ENCODE assay signal across 1 cellular context in the genomic region with DNA sequence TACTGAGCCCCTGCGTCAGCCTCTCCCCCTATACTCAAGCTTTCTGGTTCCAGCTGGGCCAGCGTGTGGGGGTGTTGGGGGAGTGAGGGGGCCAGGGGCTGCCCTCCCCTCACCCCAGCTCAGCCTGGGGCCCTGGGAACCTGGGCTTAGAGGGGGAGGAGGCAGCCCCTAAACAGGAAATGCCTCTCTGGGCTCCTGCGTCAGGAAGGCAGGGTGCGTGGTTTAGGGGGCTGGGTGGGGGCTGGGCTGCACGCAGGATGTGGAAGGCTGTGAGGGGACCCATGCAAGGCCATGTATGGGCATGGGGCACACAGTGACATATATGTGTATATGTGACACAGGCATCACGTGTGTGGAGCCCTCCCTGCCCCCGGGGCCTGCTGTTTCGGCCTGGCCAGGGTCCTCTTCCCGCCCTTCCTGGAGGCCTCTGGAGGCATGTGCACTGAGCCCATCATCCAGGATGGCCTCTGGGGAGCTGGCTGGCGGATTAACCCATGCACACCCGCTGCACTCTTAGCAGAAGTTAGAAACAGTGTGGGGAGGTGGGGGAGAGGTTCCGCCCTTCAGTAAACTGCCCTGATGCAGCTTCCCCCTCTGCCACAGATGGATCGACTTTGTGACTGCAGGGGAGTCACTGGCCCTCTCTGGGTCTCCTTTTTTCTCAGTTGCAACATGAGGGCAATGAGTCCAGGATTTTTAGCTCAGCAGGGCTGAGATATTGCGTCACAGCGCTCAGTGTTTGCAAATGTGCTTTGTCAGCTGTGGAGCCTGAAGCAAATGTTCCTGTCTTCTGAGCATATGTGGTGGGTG.
TF ChIP-seq lines count a peak whose summit lies in the region.

No MANE protein-coding gene starts in this region.

TF ChIP-seq in HepG2, 621 proteins besides CTCF, POLR2A, EP300 and RAD21 (continues in another document):
- TF ChIP-seq, protein P1, sequence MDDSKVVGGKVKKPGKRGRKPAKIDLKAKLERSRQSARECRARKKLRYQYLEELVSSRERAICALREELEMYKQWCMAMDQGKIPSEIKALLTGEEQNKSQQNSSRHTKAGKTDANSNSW (CRISPR knock-in tag; IDR thresholded peaks at IDR 0.05; ENCODE audit: borderline replicate concordance) = no peak
- TF ChIP-seq, protein P2, sequence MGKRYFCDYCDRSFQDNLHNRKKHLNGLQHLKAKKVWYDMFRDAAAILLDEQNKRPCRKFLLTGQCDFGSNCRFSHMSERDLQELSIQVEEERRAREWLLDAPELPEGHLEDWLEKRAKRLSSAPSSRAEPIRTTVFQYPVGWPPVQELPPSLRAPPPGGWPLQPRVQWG (CRISPR knock-in tag; IDR thresholded peaks at IDR 0.05; ENCODE audit: borderline replicate concordance, low read depth) = no peak
- TF ChIP-seq, protein P3, sequence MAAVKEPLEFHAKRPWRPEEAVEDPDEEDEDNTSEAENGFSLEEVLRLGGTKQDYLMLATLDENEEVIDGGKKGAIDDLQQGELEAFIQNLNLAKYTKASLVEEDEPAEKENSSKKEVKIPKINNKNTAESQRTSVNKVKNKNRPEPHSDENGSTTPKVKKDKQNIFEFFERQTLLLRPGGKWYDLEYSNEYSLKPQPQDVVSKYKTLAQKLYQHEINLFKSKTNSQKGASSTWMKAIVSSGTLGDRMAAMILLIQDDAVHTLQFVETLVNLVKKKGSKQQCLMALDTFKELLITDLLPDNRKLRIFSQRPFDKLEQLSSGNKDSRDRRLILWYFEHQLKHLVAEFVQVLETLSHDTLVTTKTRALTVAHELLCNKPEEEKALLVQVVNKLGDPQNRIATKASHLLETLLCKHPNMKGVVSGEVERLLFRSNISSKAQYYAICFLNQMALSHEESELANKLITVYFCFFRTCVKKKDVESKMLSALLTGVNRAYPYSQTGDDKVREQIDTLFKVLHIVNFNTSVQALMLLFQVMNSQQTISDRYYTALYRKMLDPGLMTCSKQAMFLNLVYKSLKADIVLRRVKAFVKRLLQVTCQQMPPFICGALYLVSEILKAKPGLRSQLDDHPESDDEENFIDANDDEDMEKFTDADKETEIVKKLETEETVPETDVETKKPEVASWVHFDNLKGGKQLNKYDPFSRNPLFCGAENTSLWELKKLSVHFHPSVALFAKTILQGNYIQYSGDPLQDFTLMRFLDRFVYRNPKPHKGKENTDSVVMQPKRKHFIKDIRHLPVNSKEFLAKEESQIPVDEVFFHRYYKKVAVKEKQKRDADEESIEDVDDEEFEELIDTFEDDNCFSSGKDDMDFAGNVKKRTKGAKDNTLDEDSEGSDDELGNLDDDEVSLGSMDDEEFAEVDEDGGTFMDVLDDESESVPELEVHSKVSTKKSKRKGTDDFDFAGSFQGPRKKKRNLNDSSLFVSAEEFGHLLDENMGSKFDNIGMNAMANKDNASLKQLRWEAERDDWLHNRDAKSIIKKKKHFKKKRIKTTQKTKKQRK (IDR thresholded peaks at IDR 0.05; ENCODE audit: low read length) = no peak
- TF ChIP-seq, protein P4, sequence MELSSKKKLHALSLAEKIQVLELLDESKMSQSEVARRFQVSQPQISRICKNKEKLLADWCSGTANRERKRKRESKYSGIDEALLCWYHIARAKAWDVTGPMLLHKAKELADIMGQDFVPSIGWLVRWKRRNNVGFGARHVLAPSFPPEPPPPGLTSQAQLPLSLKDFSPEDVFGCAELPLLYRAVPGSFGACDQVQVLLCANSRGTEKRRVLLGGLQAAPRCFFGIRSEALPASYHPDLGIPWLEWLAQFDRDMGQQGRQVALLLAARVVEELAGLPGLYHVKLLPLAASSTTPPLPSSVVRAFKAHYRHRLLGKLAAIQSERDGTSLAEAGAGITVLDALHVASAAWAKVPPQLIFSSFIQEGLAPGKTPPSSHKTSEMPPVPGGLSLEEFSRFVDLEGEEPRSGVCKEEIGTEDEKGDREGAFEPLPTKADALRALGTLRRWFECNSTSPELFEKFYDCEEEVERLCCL (CRISPR knock-in tag; IDR thresholded peaks at IDR 0.05; ENCODE audit: borderline replicate concordance) = no peak
- TF ChIP-seq ZNF776 (CRISPR knock-in tag; IDR thresholded peaks at IDR 0.05) (no peak), ZNF333 (CRISPR knock-in tag; IDR thresholded peaks at IDR 0.05; ENCODE audit: borderline replicate concordance) (no peak), KDM5B (CRISPR knock-in tag; IDR thresholded peaks at IDR 0.05; ENCODE audit: borderline replicate concordance) (peak; percentile 46; the same call in 1 of the 2 replicates), ZNF777 (CRISPR knock-in tag; IDR thresholded peaks at IDR 0.05) (no peak), ZNF256 (CRISPR knock-in tag; conservative IDR thresholded peaks at IDR 0.05) (no peak), SMAD9 (CRISPR knock-in tag; IDR thresholded peaks at IDR 0.05) (no peak), SOX6 (IDR thresholded peaks at IDR 0.05) (no peak), SOX6 (CRISPR knock-in tag; IDR thresholded peaks at IDR 0.05) (peak; percentile 42), ZMYM2 (CRISPR knock-in tag; IDR thresholded peaks at IDR 0.05) (no peak), ZNF773 (CRISPR knock-in tag; IDR thresholded peaks at IDR 0.05; ENCODE audit: borderline replicate concordance) (no peak), TBX2 (CRISPR knock-in tag; IDR thresholded peaks at IDR 0.05; ENCODE audit: borderline replicate concordance) (no peak), ZNF780A (CRISPR knock-in tag; IDR thresholded peaks at IDR 0.05) (no peak), PHF20 (CRISPR knock-in tag; IDR thresholded peaks at IDR 0.05) (no peak), PPARG (CRISPR knock-in tag; conservative IDR thresholded peaks at IDR 0.05) (0 out of 2 replicates have a peak, but pooled peaks have one; percentile 33), EZH2 (conservative IDR thresholded peaks at IDR 0.05; ENCODE audit: low read depth, low read length) (no peak), GTF2F1 (IDR thresholded peaks at IDR 0.05; ENCODE audit: low read length) (no peak), MYNN (CRISPR knock-in tag; IDR thresholded peaks at IDR 0.05; ENCODE audit: low read depth) (no peak), ZNF431 (CRISPR knock-in tag; IDR thresholded peaks at IDR 0.05; ENCODE audit: borderline replicate concordance, low read depth) (no peak), EEA1 (CRISPR knock-in tag; IDR thresholded peaks at IDR 0.05; ENCODE audit: borderline replicate concordance) (no peak), POGZ (CRISPR knock-in tag; IDR thresholded peaks at IDR 0.05) (no peak), CEBPB (IDR thresholded peaks at IDR 0.05; ENCODE audit: borderline replicate concordance, low read depth, low read length) (peak; percentile 99)
- TF ChIP-seq, protein P5, sequence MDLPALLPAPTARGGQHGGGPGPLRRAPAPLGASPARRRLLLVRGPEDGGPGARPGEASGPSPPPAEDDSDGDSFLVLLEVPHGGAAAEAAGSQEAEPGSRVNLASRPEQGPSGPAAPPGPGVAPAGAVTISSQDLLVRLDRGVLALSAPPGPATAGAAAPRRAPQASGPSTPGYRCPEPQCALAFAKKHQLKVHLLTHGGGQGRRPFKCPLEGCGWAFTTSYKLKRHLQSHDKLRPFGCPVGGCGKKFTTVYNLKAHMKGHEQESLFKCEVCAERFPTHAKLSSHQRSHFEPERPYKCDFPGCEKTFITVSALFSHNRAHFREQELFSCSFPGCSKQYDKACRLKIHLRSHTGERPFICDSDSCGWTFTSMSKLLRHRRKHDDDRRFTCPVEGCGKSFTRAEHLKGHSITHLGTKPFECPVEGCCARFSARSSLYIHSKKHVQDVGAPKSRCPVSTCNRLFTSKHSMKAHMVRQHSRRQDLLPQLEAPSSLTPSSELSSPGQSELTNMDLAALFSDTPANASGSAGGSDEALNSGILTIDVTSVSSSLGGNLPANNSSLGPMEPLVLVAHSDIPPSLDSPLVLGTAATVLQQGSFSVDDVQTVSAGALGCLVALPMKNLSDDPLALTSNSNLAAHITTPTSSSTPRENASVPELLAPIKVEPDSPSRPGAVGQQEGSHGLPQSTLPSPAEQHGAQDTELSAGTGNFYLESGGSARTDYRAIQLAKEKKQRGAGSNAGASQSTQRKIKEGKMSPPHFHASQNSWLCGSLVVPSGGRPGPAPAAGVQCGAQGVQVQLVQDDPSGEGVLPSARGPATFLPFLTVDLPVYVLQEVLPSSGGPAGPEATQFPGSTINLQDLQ (CRISPR knock-in tag; IDR thresholded peaks at IDR 0.05) = no peak
- TF ChIP-seq, protein P6, sequence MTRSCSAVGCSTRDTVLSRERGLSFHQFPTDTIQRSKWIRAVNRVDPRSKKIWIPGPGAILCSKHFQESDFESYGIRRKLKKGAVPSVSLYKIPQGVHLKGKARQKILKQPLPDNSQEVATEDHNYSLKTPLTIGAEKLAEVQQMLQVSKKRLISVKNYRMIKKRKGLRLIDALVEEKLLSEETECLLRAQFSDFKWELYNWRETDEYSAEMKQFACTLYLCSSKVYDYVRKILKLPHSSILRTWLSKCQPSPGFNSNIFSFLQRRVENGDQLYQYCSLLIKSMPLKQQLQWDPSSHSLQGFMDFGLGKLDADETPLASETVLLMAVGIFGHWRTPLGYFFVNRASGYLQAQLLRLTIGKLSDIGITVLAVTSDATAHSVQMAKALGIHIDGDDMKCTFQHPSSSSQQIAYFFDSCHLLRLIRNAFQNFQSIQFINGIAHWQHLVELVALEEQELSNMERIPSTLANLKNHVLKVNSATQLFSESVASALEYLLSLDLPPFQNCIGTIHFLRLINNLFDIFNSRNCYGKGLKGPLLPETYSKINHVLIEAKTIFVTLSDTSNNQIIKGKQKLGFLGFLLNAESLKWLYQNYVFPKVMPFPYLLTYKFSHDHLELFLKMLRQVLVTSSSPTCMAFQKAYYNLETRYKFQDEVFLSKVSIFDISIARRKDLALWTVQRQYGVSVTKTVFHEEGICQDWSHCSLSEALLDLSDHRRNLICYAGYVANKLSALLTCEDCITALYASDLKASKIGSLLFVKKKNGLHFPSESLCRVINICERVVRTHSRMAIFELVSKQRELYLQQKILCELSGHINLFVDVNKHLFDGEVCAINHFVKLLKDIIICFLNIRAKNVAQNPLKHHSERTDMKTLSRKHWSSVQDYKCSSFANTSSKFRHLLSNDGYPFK (CRISPR knock-in tag; IDR thresholded peaks at IDR 0.05; ENCODE audit: borderline replicate concordance) = no peak
- TF ChIP-seq, protein P7, sequence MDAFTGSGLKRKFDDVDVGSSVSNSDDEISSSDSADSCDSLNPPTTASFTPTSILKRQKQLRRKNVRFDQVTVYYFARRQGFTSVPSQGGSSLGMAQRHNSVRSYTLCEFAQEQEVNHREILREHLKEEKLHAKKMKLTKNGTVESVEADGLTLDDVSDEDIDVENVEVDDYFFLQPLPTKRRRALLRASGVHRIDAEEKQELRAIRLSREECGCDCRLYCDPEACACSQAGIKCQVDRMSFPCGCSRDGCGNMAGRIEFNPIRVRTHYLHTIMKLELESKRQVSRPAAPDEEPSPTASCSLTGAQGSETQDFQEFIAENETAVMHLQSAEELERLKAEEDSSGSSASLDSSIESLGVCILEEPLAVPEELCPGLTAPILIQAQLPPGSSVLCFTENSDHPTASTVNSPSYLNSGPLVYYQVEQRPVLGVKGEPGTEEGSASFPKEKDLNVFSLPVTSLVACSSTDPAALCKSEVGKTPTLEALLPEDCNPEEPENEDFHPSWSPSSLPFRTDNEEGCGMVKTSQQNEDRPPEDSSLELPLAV (CRISPR knock-in tag; conservative IDR thresholded peaks at IDR 0.05; ENCODE audit: low read depth) = no peak
- TF ChIP-seq, protein P8, sequence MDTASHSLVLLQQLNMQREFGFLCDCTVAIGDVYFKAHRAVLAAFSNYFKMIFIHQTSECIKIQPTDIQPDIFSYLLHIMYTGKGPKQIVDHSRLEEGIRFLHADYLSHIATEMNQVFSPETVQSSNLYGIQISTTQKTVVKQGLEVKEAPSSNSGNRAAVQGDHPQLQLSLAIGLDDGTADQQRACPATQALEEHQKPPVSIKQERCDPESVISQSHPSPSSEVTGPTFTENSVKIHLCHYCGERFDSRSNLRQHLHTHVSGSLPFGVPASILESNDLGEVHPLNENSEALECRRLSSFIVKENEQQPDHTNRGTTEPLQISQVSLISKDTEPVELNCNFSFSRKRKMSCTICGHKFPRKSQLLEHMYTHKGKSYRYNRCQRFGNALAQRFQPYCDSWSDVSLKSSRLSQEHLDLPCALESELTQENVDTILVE (CRISPR knock-in tag; IDR thresholded peaks at IDR 0.05) = no peak
- TF ChIP-seq, protein P9, sequence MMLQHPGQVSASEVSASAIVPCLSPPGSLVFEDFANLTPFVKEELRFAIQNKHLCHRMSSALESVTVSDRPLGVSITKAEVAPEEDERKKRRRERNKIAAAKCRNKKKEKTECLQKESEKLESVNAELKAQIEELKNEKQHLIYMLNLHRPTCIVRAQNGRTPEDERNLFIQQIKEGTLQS (CRISPR knock-in tag; IDR thresholded peaks at IDR 0.05) = peak; percentile 61; the same call in 1 of the 2 replicates
- TF ChIP-seq, protein P10, sequence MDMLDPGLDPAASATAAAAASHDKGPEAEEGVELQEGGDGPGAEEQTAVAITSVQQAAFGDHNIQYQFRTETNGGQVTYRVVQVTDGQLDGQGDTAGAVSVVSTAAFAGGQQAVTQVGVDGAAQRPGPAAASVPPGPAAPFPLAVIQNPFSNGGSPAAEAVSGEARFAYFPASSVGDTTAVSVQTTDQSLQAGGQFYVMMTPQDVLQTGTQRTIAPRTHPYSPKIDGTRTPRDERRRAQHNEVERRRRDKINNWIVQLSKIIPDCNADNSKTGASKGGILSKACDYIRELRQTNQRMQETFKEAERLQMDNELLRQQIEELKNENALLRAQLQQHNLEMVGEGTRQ (IDR thresholded peaks at IDR 0.05; ENCODE audit: low read depth, low read length) = no peak
- TF ChIP-seq, protein P10 (CRISPR knock-in tag; IDR thresholded peaks at IDR 0.05; ENCODE audit: borderline replicate concordance) = no peak
- TF ChIP-seq, protein P11, sequence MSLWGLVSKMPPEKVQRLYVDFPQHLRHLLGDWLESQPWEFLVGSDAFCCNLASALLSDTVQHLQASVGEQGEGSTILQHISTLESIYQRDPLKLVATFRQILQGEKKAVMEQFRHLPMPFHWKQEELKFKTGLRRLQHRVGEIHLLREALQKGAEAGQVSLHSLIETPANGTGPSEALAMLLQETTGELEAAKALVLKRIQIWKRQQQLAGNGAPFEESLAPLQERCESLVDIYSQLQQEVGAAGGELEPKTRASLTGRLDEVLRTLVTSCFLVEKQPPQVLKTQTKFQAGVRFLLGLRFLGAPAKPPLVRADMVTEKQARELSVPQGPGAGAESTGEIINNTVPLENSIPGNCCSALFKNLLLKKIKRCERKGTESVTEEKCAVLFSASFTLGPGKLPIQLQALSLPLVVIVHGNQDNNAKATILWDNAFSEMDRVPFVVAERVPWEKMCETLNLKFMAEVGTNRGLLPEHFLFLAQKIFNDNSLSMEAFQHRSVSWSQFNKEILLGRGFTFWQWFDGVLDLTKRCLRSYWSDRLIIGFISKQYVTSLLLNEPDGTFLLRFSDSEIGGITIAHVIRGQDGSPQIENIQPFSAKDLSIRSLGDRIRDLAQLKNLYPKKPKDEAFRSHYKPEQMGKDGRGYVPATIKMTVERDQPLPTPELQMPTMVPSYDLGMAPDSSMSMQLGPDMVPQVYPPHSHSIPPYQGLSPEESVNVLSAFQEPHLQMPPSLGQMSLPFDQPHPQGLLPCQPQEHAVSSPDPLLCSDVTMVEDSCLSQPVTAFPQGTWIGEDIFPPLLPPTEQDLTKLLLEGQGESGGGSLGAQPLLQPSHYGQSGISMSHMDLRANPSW (CRISPR knock-in tag; IDR thresholded peaks at IDR 0.05; ENCODE audit: borderline replicate concordance) = no peak
